Comparison of ENCODE assay signal across 13 cellular contexts in genomic region chr12:75666126-75666979, GRCh38.
DNase-seq lines count a peak whose midpoint lies in the region; ATAC-seq and TF ChIP-seq lines count a peak whose summit lies in the region.
"Had no signal": no experiment of that assay in that cellular context is flagged by ENCODE, and none has a peak within 500 bp of the region (broad histone marks: within the 10 kb centered on the region; RNA-seq: fewer than 3 reads in every experiment).

No MANE protein-coding gene starts in this region.

- no peaks in the 10 kb centered on the region for H3K36me3 ChIP-seq in testis (ENCODE audit: low read depth, missing control alignments)
- H3K36me3 ChIP-seq: adrenal gland, tibial artery had no signal

- DNase-seq in H9 (no peak), astrocyte of the hippocampus (ENCODE audit: low read depth, low spot score) (peak; percentile 66), left colon (no peak), testis (no peak), DMS153 (lab: John Stamatoyannopoulos, UW) (no peak)
- DNase-seq in activated CD8-positive, alpha-beta T cell treated with anti-CD3 and anti-CD28 coated beads for 36 hours: no peak
- DNase-seq: adrenal gland, erythroblast, kidney, T-cell, tibial artery had no signal

- H3K27ac Mint-ChIP-seq in H9: peak overlapping the region in 1 of 3 experiments; percentile 71; a peak in 2 of 7 replicates
- H3K27ac Mint-ChIP-seq in activated CD8-positive, alpha-beta T cell treated with anti-CD3 and anti-CD28 coated beads for 36 hours: no peak overlapping the region
- H3K27ac Mint-ChIP-seq: T-cell had no signal

- H3K27me3 ChIP-seq in H9 (ENCODE audit: insufficient read depth, low read length) (no peaks in the 10 kb centered on the region), testis (no peaks in the 10 kb centered on the region)
- H3K27me3 ChIP-seq: adrenal gland, tibial artery had no signal

- no peak overlapping the region for H3K4ac ChIP-seq in H9 (ENCODE audit: low read depth, low read length)

- no peak overlapping the region for H2BK12ac ChIP-seq in H9 (ENCODE audit: insufficient read length, low read depth, low read length)

- H2BK20ac ChIP-seq in H9 (ENCODE audit: low read depth, low read length, poor library complexity, severe bottlenecking): no peak overlapping the region

- no peak overlapping the region for H4K91ac ChIP-seq in H9 (ENCODE audit: insufficient read length, low read depth, low read length)

- no peak overlapping the region for H3K4me3 Mint-ChIP-seq in H9
- no peak overlapping the region for H3K4me3 Mint-ChIP-seq in activated CD8-positive, alpha-beta T cell treated with anti-CD3 and anti-CD28 coated beads for 36 hours
- H3K4me3 Mint-ChIP-seq: T-cell had no signal

- no peak overlapping the region for H3K14ac ChIP-seq in H9 (ENCODE audit: insufficient read depth, low read length)

- no peak overlapping the region for H2AK5ac ChIP-seq in H9 (ENCODE audit: insufficient read length, low read length)

- ATAC-seq in left colon: peak; percentile 82
- no peak for ATAC-seq in GM18861 (IDR thresholded peaks at IDR 0.05; ENCODE audit: unreplicated experiment)
- no peak for ATAC-seq in HG02642 (IDR thresholded peaks at IDR 0.05; ENCODE audit: poor library complexity, unreplicated experiment)
- no peak for ATAC-seq in activated CD8-positive, alpha-beta T cell treated with anti-CD3 and anti-CD28 coated beads for 36 hours
- ATAC-seq: T-cell had no signal

- no peaks in the 10 kb centered on the region for H3K27me3 Mint-ChIP-seq in H9 (ENCODE audit: low read depth)
- H3K27me3 Mint-ChIP-seq in activated CD8-positive, alpha-beta T cell treated with anti-CD3 and anti-CD28 coated beads for 36 hours: peaks cover 7% of the 10 kb centered on the region
- H3K27me3 Mint-ChIP-seq: T-cell had no signal

- no peaks in the 10 kb centered on the region for H3K23me2 ChIP-seq in H9 (ENCODE audit: insufficient read length, low read depth, low read length, poor library complexity, severe bottlenecking)

- no peak overlapping the region for H2BK15ac ChIP-seq in H9 (ENCODE audit: low read depth, low read length)

- POLR2A ChIA-PET in activated CD8-positive, alpha-beta T cell treated with anti-CD3 and anti-CD28 coated beads for 36 hours (lab: Charles Lee): no interaction called here

- H2BK120ac ChIP-seq in H9 (ENCODE audit: low read depth, low read length, poor library complexity, severe bottlenecking): no peak overlapping the region

- H3K4me1 ChIP-seq in H9 (ENCODE audit: insufficient read depth, low read length) (no peaks in the 10 kb centered on the region; the same call in 1 of the 2 replicates), testis (peaks cover 14% of the 10 kb centered on the region)

- H3K36me3 Mint-ChIP-seq in H9 (ENCODE audit: insufficient read depth in 1 of 3, low read depth in 3 of 3): no peaks in the 10 kb centered on the region
- H3K36me3 Mint-ChIP-seq in activated CD8-positive, alpha-beta T cell treated with anti-CD3 and anti-CD28 coated beads for 36 hours (ENCODE audit: low read depth): no peaks in the 10 kb centered on the region
- H3K36me3 Mint-ChIP-seq: T-cell had no signal

- no CpG with 5 or more reads among the region's 5 CpGs for WGBS in H9 (ENCODE audit: extremely low coverage, insufficient read length, low lambda C conversion rate)
- WGBS in testis, 2 donors: 63 to 64% methylated on average over 5 of the region's 5 CpGs

- H3K18ac ChIP-seq in H9 (ENCODE audit: insufficient read length, low read depth, low read length): no peak overlapping the region

- H2BK5ac ChIP-seq in H9 (ENCODE audit: insufficient read length, low read length): no peak overlapping the region

- H3K9me3 ChIP-seq in H9 (ENCODE audit: control insufficient read depth, low read depth, low read length): no peaks in the 10 kb centered on the region
- H3K9me3 ChIP-seq in testis: no peaks in the 10 kb centered on the region
- H3K9me3 ChIP-seq: adrenal gland, tibial artery had no signal

- no peak for TF ChIP-seq CTCF in H9 (conservative IDR thresholded peaks at IDR 0.05)
- no peak for TF ChIP-seq CTCF in testis (IDR thresholded peaks at IDR 0.05)
- TF ChIP-seq CTCF in activated CD8-positive, alpha-beta T cell treated with anti-CD3 and anti-CD28 coated beads for 36 hours (IDR thresholded peaks at IDR 0.05): no peak

- H4K8ac ChIP-seq in H9 (replicated peaks; ENCODE audit: insufficient read length, low read depth, low read length): no peak overlapping the region

- no peaks in the 10 kb centered on the region for H3K9me3 Mint-ChIP-seq in H9
- no peaks in the 10 kb centered on the region for H3K9me3 Mint-ChIP-seq in activated CD8-positive, alpha-beta T cell treated with anti-CD3 and anti-CD28 coated beads for 36 hours
- H3K9me3 Mint-ChIP-seq: T-cell had no signal

- H4K20me1 ChIP-seq in H9 (ENCODE audit: control insufficient read depth, insufficient read depth, insufficient read length): no peaks in the 10 kb centered on the region

- H3K4me1 Mint-ChIP-seq in H9: peaks cover 16 to 18% of the 10 kb centered on the region in 2 experiments
- no peaks in the 10 kb centered on the region for H3K4me1 Mint-ChIP-seq in activated CD8-positive, alpha-beta T cell treated with anti-CD3 and anti-CD28 coated beads for 36 hours (ENCODE audit: low read depth)
- H3K4me1 Mint-ChIP-seq: T-cell had no signal

- H3K27ac ChIP-seq in H9 (ENCODE audit: insufficient read length, low read depth, low read length): no peak overlapping the region
- H3K27ac ChIP-seq in testis: peak overlapping the region; percentile 14 to 68
- H3K27ac ChIP-seq: adrenal gland, tibial artery had no signal

- no peak overlapping the region for H3K23ac ChIP-seq in H9 (ENCODE audit: insufficient read length, low read depth, low read length)

- H4K5ac ChIP-seq in H9 (ENCODE audit: insufficient read length, low read depth, low read length): no peak overlapping the region

- H3T11ph ChIP-seq in H9 (ENCODE audit: low read length): no peak overlapping the region

- no peak overlapping the region for H3K4me3 ChIP-seq in testis
- H3K4me3 ChIP-seq: adrenal gland, tibial artery had no signal

- CTCF ChIA-PET in activated CD8-positive, alpha-beta T cell treated with anti-CD3 and anti-CD28 coated beads for 36 hours (lab: Charles Lee): no interaction called here

- H3K4me2 ChIP-seq in H9 (ENCODE audit: insufficient read depth, insufficient read length, low read length): no peak overlapping the region

- no peaks in the 10 kb centered on the region for H3K79me2 ChIP-seq in H9 (ENCODE audit: insufficient read depth, low read length)

- H3K79me1 ChIP-seq in H9 (ENCODE audit: insufficient read depth, low read depth, low read length, poor library complexity, severe bottlenecking): no peaks in the 10 kb centered on the region

- TF ChIP-seq POLR2A in testis (IDR thresholded peaks at IDR 0.05): no peak

- intact Hi-C loops in left colon (cut with DNase I, micrococcal nuclease): no loop called here
- intact Hi-C loops in testis (cut with DNase I; ENCODE audit: low total_unique reads): no loop called here
- intact Hi-C loops in activated CD8-positive, alpha-beta T cell treated with anti-CD3 and anti-CD28 coated beads for 36 hours (cut with micrococcal nuclease): no loop called here

- no peak overlapping the region for H3K56ac ChIP-seq in H9 (ENCODE audit: insufficient read length, low read depth, low read length)

- no peak overlapping the region for H3K9ac ChIP-seq in H9 (ENCODE audit: extremely low read depth, insufficient read length, low read length)

- peak overlapping the region; percentile 65 for H2AFZ ChIP-seq in H9 (ENCODE audit: low read length)
